2 cellular contexts compared by ENCODE assay signal in genomic region chr1:152451254-152451653, GRCh38.
TF ChIP-seq lines count a peak whose summit lies in the region.

No MANE protein-coding gene starts in this region.

TF ChIP-seq in HCT116, 20 proteins besides CTCF, POLR2A, EP300 and RAD21:
- TF ChIP-seq ZBTB33 (IDR thresholded peaks at IDR 0.05; ENCODE audit: extremely low read depth, insufficient replicate concordance, low read length), result no peak
- no peak for TF ChIP-seq CEBPB (IDR thresholded peaks at IDR 0.05; ENCODE audit: low read depth)
- no peak for TF ChIP-seq CBX3 (IDR thresholded peaks at IDR 0.05; ENCODE audit: low read depth)
- TF ChIP-seq POLR2AphosphoS5 (IDR thresholded peaks at IDR 0.05; ENCODE audit: low read depth, low read length), result no peak
- no peak for TF ChIP-seq SRF (IDR thresholded peaks at IDR 0.05; ENCODE audit: low read depth)
- TF ChIP-seq TCF7L2 (IDR thresholded peaks at IDR 0.05; ENCODE audit: borderline replicate concordance, extremely low read depth, insufficient read depth, insufficient read length), result no peak
- no peak for TF ChIP-seq ELF1 (IDR thresholded peaks at IDR 0.05; ENCODE audit: borderline replicate concordance, low read depth)
- TF ChIP-seq, protein P1, sequence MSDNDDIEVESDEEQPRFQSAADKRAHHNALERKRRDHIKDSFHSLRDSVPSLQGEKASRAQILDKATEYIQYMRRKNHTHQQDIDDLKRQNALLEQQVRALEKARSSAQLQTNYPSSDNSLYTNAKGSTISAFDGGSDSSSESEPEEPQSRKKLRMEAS (IDR thresholded peaks at IDR 0.05), result no peak
- TF ChIP-seq SIN3A (IDR thresholded peaks at IDR 0.05; ENCODE audit: low read depth), result no peak
- TF ChIP-seq YY1 (IDR thresholded peaks at IDR 0.05; ENCODE audit: extremely low read depth, insufficient replicate concordance, low read depth, low read length), result no peak

TF ChIP-seq in K562, 482 proteins besides CTCF, POLR2A, EP300 and RAD21:
- TF ChIP-seq FOXA3 (CRISPR knock-in tag; conservative IDR thresholded peaks at IDR 0.05 in 1 of 2, IDR thresholded peaks at IDR 0.05 in 1 of 2) (no peak), BCLAF1 (IDR thresholded peaks at IDR 0.05; ENCODE audit: borderline replicate concordance in 1 of 2, control insufficient read depth in 1 of 2, low read depth in 2 of 2, low read length in 1 of 2) (no peak), CBFA2T2 (conservative IDR thresholded peaks at IDR 0.05) (no peak), BRF1 (IDR thresholded peaks at IDR 0.05; ENCODE audit: borderline replicate concordance, extremely low read depth, insufficient read length) (no peak), ZNF318 (IDR thresholded peaks at IDR 0.05; ENCODE audit: borderline replicate concordance in 1 of 2, low read depth in 1 of 2) (no peak), GABPB1 (CRISPR knock-in tag; IDR thresholded peaks at IDR 0.05) (no peak), KLF10 (CRISPR knock-in tag; IDR thresholded peaks at IDR 0.05) (no peak), TGIF2 (CRISPR knock-in tag; IDR thresholded peaks at IDR 0.05) (no peak), GABPB2 (CRISPR knock-in tag; conservative IDR thresholded peaks at IDR 0.05) (no peak)
- TF ChIP-seq, protein P2, sequence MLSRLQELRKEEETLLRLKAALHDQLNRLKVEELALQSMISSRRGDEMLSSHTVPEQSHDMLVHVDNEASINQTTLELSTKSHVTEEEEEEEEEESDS (CRISPR knock-in tag; IDR thresholded peaks at IDR 0.05), result no peak
- TF ChIP-seq, protein P3, sequence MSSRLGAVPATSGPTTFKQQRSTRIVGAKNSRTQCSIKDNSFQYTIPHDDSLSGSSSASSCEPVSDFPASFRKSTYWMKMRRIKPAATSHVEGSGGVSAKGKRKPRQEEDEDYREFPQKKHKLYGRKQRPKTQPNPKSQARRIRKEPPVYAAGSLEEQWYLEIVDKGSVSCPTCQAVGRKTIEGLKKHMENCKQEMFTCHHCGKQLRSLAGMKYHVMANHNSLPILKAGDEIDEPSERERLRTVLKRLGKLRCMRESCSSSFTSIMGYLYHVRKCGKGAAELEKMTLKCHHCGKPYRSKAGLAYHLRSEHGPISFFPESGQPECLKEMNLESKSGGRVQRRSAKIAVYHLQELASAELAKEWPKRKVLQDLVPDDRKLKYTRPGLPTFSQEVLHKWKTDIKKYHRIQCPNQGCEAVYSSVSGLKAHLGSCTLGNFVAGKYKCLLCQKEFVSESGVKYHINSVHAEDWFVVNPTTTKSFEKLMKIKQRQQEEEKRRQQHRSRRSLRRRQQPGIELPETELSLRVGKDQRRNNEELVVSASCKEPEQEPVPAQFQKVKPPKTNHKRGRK (tag; IDR thresholded peaks at IDR 0.05), result no peak
- TF ChIP-seq, protein P4, sequence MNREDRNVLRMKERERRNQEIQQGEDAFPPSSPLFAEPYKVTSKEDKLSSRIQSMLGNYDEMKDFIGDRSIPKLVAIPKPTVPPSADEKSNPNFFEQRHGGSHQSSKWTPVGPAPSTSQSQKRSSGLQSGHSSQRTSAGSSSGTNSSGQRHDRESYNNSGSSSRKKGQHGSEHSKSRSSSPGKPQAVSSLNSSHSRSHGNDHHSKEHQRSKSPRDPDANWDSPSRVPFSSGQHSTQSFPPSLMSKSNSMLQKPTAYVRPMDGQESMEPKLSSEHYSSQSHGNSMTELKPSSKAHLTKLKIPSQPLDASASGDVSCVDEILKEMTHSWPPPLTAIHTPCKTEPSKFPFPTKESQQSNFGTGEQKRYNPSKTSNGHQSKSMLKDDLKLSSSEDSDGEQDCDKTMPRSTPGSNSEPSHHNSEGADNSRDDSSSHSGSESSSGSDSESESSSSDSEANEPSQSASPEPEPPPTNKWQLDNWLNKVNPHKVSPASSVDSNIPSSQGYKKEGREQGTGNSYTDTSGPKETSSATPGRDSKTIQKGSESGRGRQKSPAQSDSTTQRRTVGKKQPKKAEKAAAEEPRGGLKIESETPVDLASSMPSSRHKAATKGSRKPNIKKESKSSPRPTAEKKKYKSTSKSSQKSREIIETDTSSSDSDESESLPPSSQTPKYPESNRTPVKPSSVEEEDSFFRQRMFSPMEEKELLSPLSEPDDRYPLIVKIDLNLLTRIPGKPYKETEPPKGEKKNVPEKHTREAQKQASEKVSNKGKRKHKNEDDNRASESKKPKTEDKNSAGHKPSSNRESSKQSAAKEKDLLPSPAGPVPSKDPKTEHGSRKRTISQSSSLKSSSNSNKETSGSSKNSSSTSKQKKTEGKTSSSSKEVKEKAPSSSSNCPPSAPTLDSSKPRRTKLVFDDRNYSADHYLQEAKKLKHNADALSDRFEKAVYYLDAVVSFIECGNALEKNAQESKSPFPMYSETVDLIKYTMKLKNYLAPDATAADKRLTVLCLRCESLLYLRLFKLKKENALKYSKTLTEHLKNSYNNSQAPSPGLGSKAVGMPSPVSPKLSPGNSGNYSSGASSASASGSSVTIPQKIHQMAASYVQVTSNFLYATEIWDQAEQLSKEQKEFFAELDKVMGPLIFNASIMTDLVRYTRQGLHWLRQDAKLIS (CRISPR knock-in tag; IDR thresholded peaks at IDR 0.05), result no peak
